ENCODE assay signal across 10 cellular contexts in genomic region chr21:37914211-37914900, GRCh38.
A peak's percentile ranks its signal among the peaks of the same experiment; 100 is the strongest.
DNase-seq lines count a peak whose midpoint lies in the region; ATAC-seq and TF ChIP-seq lines count a peak whose summit lies in the region.
"Had no signal": no experiment of that assay in that cellular context is flagged by ENCODE, and none has a peak within 500 bp of the region (broad histone marks: within the 10 kb centered on the region; RNA-seq: fewer than 3 reads in every experiment).

No MANE protein-coding gene starts in this region.

- ATAC-seq in HG02763 (IDR thresholded peaks at IDR 0.05; ENCODE audit: unreplicated experiment): no peak
- no peak for ATAC-seq in GM18861 (IDR thresholded peaks at IDR 0.05; ENCODE audit: unreplicated experiment)
- ATAC-seq: mucosa of descending colon; stimulated activated memory B cell treated with anti-CD40 and anti-IgM and Interleukin-4, amounts not matched to agents 10 μg/mL and 1 μg/mL and 100 μg/mL, for 72 hours had no signal

- TF ChIP-seq CTCF in epithelial cell of esophagus (IDR thresholded peaks at IDR 0.05; ENCODE audit: insufficient read depth, low read depth, low read length, missing control alignments): no peak

- H3K4me3 ChIP-seq in epithelial cell of esophagus (ENCODE audit: low read length) (no peak overlapping the region), skeletal muscle cell (ENCODE audit: low read depth, low read length) (peak overlapping the region; percentile 59)
- H3K4me3 ChIP-seq: mucosa of descending colon had no signal

- DNase-seq in activated T-cell treated with anti-CD3 and anti-CD28 coated beads, Interleukin-2, amount 50 U/mL, for 48 hours: peak; percentile 24
- no peak for DNase-seq in activated T-cell treated with anti-CD3 and anti-CD28 coated beads for 4 hours
- DNase-seq in NCI-H526 (lab: John Stamatoyannopoulos, UW): peak; percentile 12 to 53
- DNase-seq in epithelial cell of esophagus (ENCODE audit: low read depth): peak; percentile 33
- DNase-seq in skeletal muscle cell (ENCODE audit: low read depth): no peak
- no peak for DNase-seq in SKM-1 treated with dmso at 0.1 percent for 144 hours (lab: John Stamatoyannopoulos, UW; ENCODE audit: unreplicated experiment)
- DNase-seq: mucosa of descending colon had no signal

Comparison
In these comparisons a context has a peak if more than half of its experiments do, and no peak if none do; other contexts are left out.
1. DNase-seq: peak in activated T-cell treated with anti-CD3 and anti-CD28 coated beads, Interleukin-2, amount 50 U/mL, for 48 hours (2 of 2), NCI-H526 (2 of 2) and epithelial cell of esophagus (single experiment); none in activated T-cell treated with anti-CD3 and anti-CD28 coated beads for 4 hours (single experiment), skeletal muscle cell (single experiment) and SKM-1 treated with dmso at 0.1 percent for 144 hours (single experiment).